Comparison of ENCODE assay signal across 21 cellular contexts in genomic region chr12:81147286-81147919, GRCh38.
DNase-seq lines count a peak whose midpoint lies in the region; ATAC-seq, FAIRE-seq and TF ChIP-seq lines count a peak whose summit lies in the region.
"Had no signal": no experiment of that assay in that cellular context is flagged by ENCODE, and none has a peak within 500 bp of the region (broad histone marks: within the 10 kb centered on the region; RNA-seq: fewer than 3 reads in every experiment).

No MANE protein-coding gene starts in this region.

- TF ChIP-seq CTCF in HepG2 (CRISPR knock-in tag; IDR thresholded peaks at IDR 0.05): peak; percentile 69

- ATAC-seq in HepG2: peak; percentile 74
- no peak for ATAC-seq in HG03108 (IDR thresholded peaks at IDR 0.05; ENCODE audit: unreplicated experiment)
- ATAC-seq: T-cell had no signal

- no peak overlapping the region for H2AFZ ChIP-seq in HepG2 (ENCODE audit: low read length)
- H2AFZ ChIP-seq: neural progenitor cell had no signal

- no peaks in the 10 kb centered on the region for H3K4me1 Mint-ChIP-seq in activated naive CD4-positive, alpha-beta T cell treated with anti-CD3 and anti-CD28 coated beads, Interleukin-2, amount 10 ng/mL, durations not matched to agents 7 days and 5 days
- H3K4me1 Mint-ChIP-seq: activated CD4-positive, alpha-beta T cell treated with anti-CD3 and anti-CD28 coated beads, Interleukin-2, amount 10 ng/mL, durations not matched to agents 24 days and 14 days; IgD-negative memory B cell; T-cell had no signal

- FAIRE-seq in HepG2 (lab: Jason Lieb, UNC): peak; percentile 36
- FAIRE-seq: urothelium cell line had no signal

- CTCF ChIA-PET in HepG2 (lab: Yijun Ruan, JAX; ENCODE audit: low intra/inter-chr PET ratio, low total read pairs): no interaction called here
- CTCF ChIA-PET in activated naive CD4-positive, alpha-beta T cell treated with anti-CD3 and anti-CD28 coated beads, Interleukin-2, amount 10 ng/mL, durations not matched to agents 7 days and 5 days (lab: Charles Lee): no interaction called here

- H3K4me1 ChIP-seq in HepG2 (ENCODE audit: insufficient read depth, low read length): peaks cover 61% of the 10 kb centered on the region
- H3K4me1 ChIP-seq: breast epithelium, neural progenitor cell had no signal

- peak overlapping the region; percentile 46; the same call in 1 of the 2 replicates for H3K4me2 ChIP-seq in HepG2 (ENCODE audit: low read depth, low read length)
- H3K4me2 ChIP-seq: neural progenitor cell had no signal

- peak overlapping the region; percentile 89 for H3K27ac ChIP-seq in HepG2 (ENCODE audit: extremely low read length, insufficient read depth, low read length)
- H3K27ac ChIP-seq: breast epithelium, neural progenitor cell had no signal

- WGBS in HepG2 (ENCODE audit: low lambda C conversion rate): 64% methylated on average over 4 of the region's 4 CpGs

- H3K36me3 ChIP-seq in HepG2 (replicated peaks in 1 of 2; ENCODE audit: control insufficient read depth in 1 of 2, insufficient read depth in 2 of 2, low read length in 2 of 2): peaks cover 0 to 2% of the 10 kb centered on the region in 2 experiments
- H3K36me3 ChIP-seq: breast epithelium, neural progenitor cell had no signal

- no peaks in the 10 kb centered on the region for H3K36me3 Mint-ChIP-seq in activated naive CD4-positive, alpha-beta T cell treated with anti-CD3 and anti-CD28 coated beads, Interleukin-2, amount 10 ng/mL, durations not matched to agents 7 days and 5 days
- H3K36me3 Mint-ChIP-seq: IgD-negative memory B cell, neural progenitor cell, T-cell had no signal

- H3K27ac Mint-ChIP-seq in activated naive CD4-positive, alpha-beta T cell treated with anti-CD3 and anti-CD28 coated beads, Interleukin-2, amount 10 ng/mL, durations not matched to agents 7 days and 5 days: no peak overlapping the region
- H3K27ac Mint-ChIP-seq: activated CD4-positive, alpha-beta T cell treated with anti-CD3 and anti-CD28 coated beads, Interleukin-2, amount 10 ng/mL, durations not matched to agents 24 days and 14 days; dendritic cell treated with granulocyte-macrophage colony-stimulating factor and Interleukin-4, amounts not matched to agents 40 ng/mL and 50 ng/mL, for 4 days; IgD-negative memory B cell; neural progenitor cell; T-cell had no signal

- POLR2A ChIA-PET in HepG2 (lab: Yijun Ruan, JAX): interaction anchor here (1.4 to 1.5 kb wide), 6 partner anchors 11 to 211 kb away, joined by 4 to 17 read pairs (median 7); partner anchors contain the start of gene LIN7A

- TSS peak; percentile 9 for BruUV-seq in HepG2 (replicated peaks; lab: Mats Ljungman, UMichigan)

- H3K9me3 ChIP-seq in HepG2 (ENCODE audit: low read length): no peaks in the 10 kb centered on the region
- H3K9me3 ChIP-seq: breast epithelium had no signal

- intact Hi-C loops in HepG2 (cut with micrococcal nuclease; ENCODE audit: unreplicated experiment): loop anchor here (2.0 kb wide), 1 partner anchor 369 kb away; no protein-coding TSS in a partner anchor

- H3K79me2 ChIP-seq in HepG2 (ENCODE audit: insufficient read depth, low read length): peaks cover 8% of the 10 kb centered on the region

- H3K4me3 Mint-ChIP-seq in activated naive CD4-positive, alpha-beta T cell treated with anti-CD3 and anti-CD28 coated beads, Interleukin-2, amount 10 ng/mL, durations not matched to agents 7 days and 5 days: no peak overlapping the region
- H3K4me3 Mint-ChIP-seq: activated CD4-positive, alpha-beta T cell treated with anti-CD3 and anti-CD28 coated beads, Interleukin-2, amount 10 ng/mL, durations not matched to agents 24 days and 14 days; dendritic cell treated with granulocyte-macrophage colony-stimulating factor and Interleukin-4, amounts not matched to agents 40 ng/mL and 50 ng/mL, for 4 days; IgD-negative memory B cell; neural progenitor cell; T-cell had no signal

- H3K27me3 ChIP-seq in HepG2 (ENCODE audit: control insufficient read depth in 1 of 2, insufficient read depth in 2 of 2, low read length in 2 of 2): no peaks in the 10 kb centered on the region
- H3K27me3 ChIP-seq: breast epithelium, neural progenitor cell had no signal

- TF ChIP-seq RAD21 in HepG2 (CRISPR knock-in tag; IDR thresholded peaks at IDR 0.05): no peak

- peak overlapping the region; percentile 25; the same call in 1 of the 2 replicates for H3K9ac ChIP-seq in HepG2 (ENCODE audit: insufficient read depth, low read depth, low read length)
- H3K9ac ChIP-seq: neural progenitor cell had no signal

- H4K20me1 ChIP-seq in HepG2 (ENCODE audit: insufficient read depth, low read length): no peaks in the 10 kb centered on the region

- peak; percentile 30 for DNase-seq in DMS 273 (lab: John Stamatoyannopoulos, UW; ENCODE audit: unreplicated experiment)
- no peak for DNase-seq in DMS 273 treated with DMSO at 0.1 percent for 48 hours (lab: John Stamatoyannopoulos, UW)
- DNase-seq in DMS53 treated with DMSO at 0.1 percent for 48 hours (lab: John Stamatoyannopoulos, UW; ENCODE audit: unreplicated experiment): peak; percentile 57
- peak; percentile 63 for DNase-seq in NCI-H345 (lab: John Stamatoyannopoulos, UW)
- peak; percentile 25 for DNase-seq in HepG2 (ENCODE audit: low spot score)
- no peak for DNase-seq in activated gamma-delta T cell treated with Interleukin-2 at 50 U/mL for 16 hours
- no peak for DNase-seq in activated naive CD4-positive, alpha-beta T cell treated with anti-CD3 and anti-CD28 coated beads, Interleukin-2, amount 10 ng/mL, durations not matched to agents 7 days and 5 days
- DNase-seq: 8988T; activated CD4-positive, alpha-beta T cell treated with anti-CD3 and anti-CD28 coated beads, Interleukin-2, amount 10 ng/mL, durations not matched to agents 24 days and 14 days; midbrain; OCI-M1; SIG-M5; stimulated activated CD4-positive, alpha-beta T cell treated with anti-CD3 and anti-CD28 coated beads, Interleukin-4, amount 100 ng/mL, for 24 hours; substantia nigra; T-cell had no signal

- H3K27me3 Mint-ChIP-seq in activated naive CD4-positive, alpha-beta T cell treated with anti-CD3 and anti-CD28 coated beads, Interleukin-2, amount 10 ng/mL, durations not matched to agents 7 days and 5 days: no peaks in the 10 kb centered on the region
- H3K27me3 Mint-ChIP-seq: activated CD4-positive, alpha-beta T cell treated with anti-CD3 and anti-CD28 coated beads, Interleukin-2, amount 10 ng/mL, durations not matched to agents 24 days and 14 days; dendritic cell treated with granulocyte-macrophage colony-stimulating factor and Interleukin-4, amounts not matched to agents 40 ng/mL and 50 ng/mL, for 4 days; IgD-negative memory B cell; T-cell had no signal

- in situ Hi-C loops in HepG2 (cut with HindIII; ENCODE audit: extremely low pct_ligation_motif_present, low pct_unique_long_range_greater_than_20kb): no loop called here

- H3K9me3 Mint-ChIP-seq in activated naive CD4-positive, alpha-beta T cell treated with anti-CD3 and anti-CD28 coated beads, Interleukin-2, amount 10 ng/mL, durations not matched to agents 7 days and 5 days: peaks cover 8% of the 10 kb centered on the region
- H3K9me3 Mint-ChIP-seq: activated CD4-positive, alpha-beta T cell treated with anti-CD3 and anti-CD28 coated beads, Interleukin-2, amount 10 ng/mL, durations not matched to agents 24 days and 14 days; dendritic cell treated with granulocyte-macrophage colony-stimulating factor and Interleukin-4, amounts not matched to agents 40 ng/mL and 50 ng/mL, for 4 days; neural progenitor cell had no signal

- H3K4me3 ChIP-seq in HepG2 (replicated peaks in 1 of 3; ENCODE audit: insufficient read depth in 1 of 3, low read depth in 2 of 3, low read length in 3 of 3): no peak overlapping the region
- H3K4me3 ChIP-seq: breast epithelium, neural progenitor cell had no signal

- no peak for TF ChIP-seq EP300 in HepG2 (IDR thresholded peaks at IDR 0.05; ENCODE audit: low read depth in 2 of 2, low read length in 2 of 2)
- no peak for TF ChIP-seq EP300 in HepG2 (CRISPR knock-in tag; IDR thresholded peaks at IDR 0.05; ENCODE audit: borderline replicate concordance)

- no peak for TF ChIP-seq POLR2A in HepG2 (IDR thresholded peaks at IDR 0.05; ENCODE audit: insufficient read depth in 1 of 2, low read depth in 2 of 2, low read length in 2 of 2)

TF ChIP-seq in HepG2, 621 proteins besides CTCF, POLR2A, EP300 and RAD21 (continues in another document):
- TF ChIP-seq ZNF30 (CRISPR knock-in tag; IDR thresholded peaks at IDR 0.05) (no peak), ZFP1 (CRISPR knock-in tag; IDR thresholded peaks at IDR 0.05) (0 out of 2 replicates have a peak, but pooled peaks have one; percentile 9), ZSCAN25 (CRISPR knock-in tag; IDR thresholded peaks at IDR 0.05) (no peak), KDM5A (IDR thresholded peaks at IDR 0.05; ENCODE audit: borderline replicate concordance, low read length) (0 out of 2 replicates have a peak, but pooled peaks have one; percentile 26), GMEB1 (CRISPR knock-in tag; IDR thresholded peaks at IDR 0.05; ENCODE audit: borderline replicate concordance) (0 out of 2 replicates have a peak, but pooled peaks have one; percentile 8)
- TF ChIP-seq, protein P1, sequence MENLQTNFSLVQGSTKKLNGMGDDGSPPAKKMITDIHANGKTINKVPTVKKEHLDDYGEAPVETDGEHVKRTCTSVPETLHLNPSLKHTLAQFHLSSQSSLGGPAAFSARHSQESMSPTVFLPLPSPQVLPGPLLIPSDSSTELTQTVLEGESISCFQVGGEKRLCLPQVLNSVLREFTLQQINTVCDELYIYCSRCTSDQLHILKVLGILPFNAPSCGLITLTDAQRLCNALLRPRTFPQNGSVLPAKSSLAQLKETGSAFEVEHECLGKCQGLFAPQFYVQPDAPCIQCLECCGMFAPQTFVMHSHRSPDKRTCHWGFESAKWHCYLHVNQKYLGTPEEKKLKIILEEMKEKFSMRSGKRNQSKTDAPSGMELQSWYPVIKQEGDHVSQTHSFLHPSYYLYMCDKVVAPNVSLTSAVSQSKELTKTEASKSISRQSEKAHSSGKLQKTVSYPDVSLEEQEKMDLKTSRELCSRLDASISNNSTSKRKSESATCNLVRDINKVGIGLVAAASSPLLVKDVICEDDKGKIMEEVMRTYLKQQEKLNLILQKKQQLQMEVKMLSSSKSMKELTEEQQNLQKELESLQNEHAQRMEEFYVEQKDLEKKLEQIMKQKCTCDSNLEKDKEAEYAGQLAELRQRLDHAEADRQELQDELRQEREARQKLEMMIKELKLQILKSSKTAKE (CRISPR knock-in tag; IDR thresholded peaks at IDR 0.05; ENCODE audit: borderline replicate concordance): peak; percentile 7; the same call in 1 of the 2 replicates

Comparison
In these comparisons a context has a peak if more than half of its experiments do, and no peak if none do; other contexts are left out.
1. DNase-seq: peak in DMS 273 (single experiment), DMS53 treated with DMSO at 0.1 percent for 48 hours (single experiment), NCI-H345 (single experiment) and HepG2 (single experiment); none in DMS 273 treated with DMSO at 0.1 percent for 48 hours (single experiment), activated gamma-delta T cell treated with Interleukin-2 at 50 U/mL for 16 hours (single experiment) and activated naive CD4-positive, alpha-beta T cell treated with anti-CD3 and anti-CD28 coated beads, Interleukin-2, amount 10 ng/mL, durations not matched to agents 7 days and 5 days (single experiment).